ENCODE assay signal across 12 cellular contexts in genomic region chr3:12558706-12559105, GRCh38. TPM values are rescaled to one million over a fixed set of nuclear protein-coding genes. Genes with fewer than 3 reads are reported as not detected.
DNase-seq lines count a peak whose midpoint lies in the region; ATAC-seq and TF ChIP-seq lines count a peak whose summit lies in the region.
"Had no signal": no experiment of that assay in that cellular context is flagged by ENCODE, and none has a peak within 500 bp of the region (broad histone marks: within the 10 kb centered on the region; RNA-seq: fewer than 3 reads in every experiment).

No MANE protein-coding gene starts in this region.

- CTCF ChIA-PET in MCF 10A (lab: Yijun Ruan, JAX) (interaction anchor here (0.6 to 1.7 kb wide), 9 partner anchors 12 to 903 kb away, joined by 3 to 6 read pairs (median 3); partner anchors contain the start of genes MKRN2OS and RPL32), WTC11 (lab: Charles Lee) (no interaction called here)

- no peak for TF ChIP-seq CTCF in MCF 10A (IDR thresholded peaks at IDR 0.05; ENCODE audit: unreplicated experiment)
- no peak for TF ChIP-seq CTCF in breast epithelium (IDR thresholded peaks at IDR 0.05)
- no peak for TF ChIP-seq CTCF in WTC11 (IDR thresholded peaks at IDR 0.05)
- TF ChIP-seq CTCF in suprapubic skin (IDR thresholded peaks at IDR 0.05) = no peak
- TF ChIP-seq CTCF in prostate gland (IDR thresholded peaks at IDR 0.05) = no peak

- H3K27me3 ChIP-seq in breast epithelium (peaks cover 0 to 7% of the 10 kb centered on the region in 2 donors), iPS-20b (ENCODE audit: insufficient read depth, low read length) (peaks cover 3% of the 10 kb centered on the region; the same call in 1 of the 2 replicates), suprapubic skin (peaks cover 10% of the 10 kb centered on the region), prostate gland (replicated peaks; ENCODE audit: insufficient read depth) (peaks cover 8% of the 10 kb centered on the region)

- peaks cover 0 to 7% of the 10 kb centered on the region in 2 donors for H3K4me1 ChIP-seq in breast epithelium
- H3K4me1 ChIP-seq in iPS-20b (ENCODE audit: insufficient read depth, low read length) = peaks cover 19% of the 10 kb centered on the region
- peaks cover 54% of the 10 kb centered on the region for H3K4me1 ChIP-seq in suprapubic skin
- peaks cover 2% of the 10 kb centered on the region for H3K4me1 ChIP-seq in prostate gland (replicated peaks)

- no peak for TF ChIP-seq EP300 in suprapubic skin (IDR thresholded peaks at IDR 0.05)

- H3K36me3 Mint-ChIP-seq in MCF 10A (ENCODE audit: insufficient read depth, unreplicated experiment) = no peaks in the 10 kb centered on the region
- no peaks in the 10 kb centered on the region for H3K36me3 Mint-ChIP-seq in WTC11

- H3K9me3 Mint-ChIP-seq in MCF 10A (ENCODE audit: unreplicated experiment) = no peaks in the 10 kb centered on the region
- H3K9me3 Mint-ChIP-seq in WTC11 = no peaks in the 10 kb centered on the region
- H3K9me3 Mint-ChIP-seq: T-helper 1 cell treated with Interleukin-12 subunit alpha and Interleukin-12 subunit beta and Interleukin-4 antibody, amounts not matched to agents 30 μg/mL and 1 μg/mL, for 36 hours had no signal

- H3K9ac ChIP-seq in iPS-20b (ENCODE audit: low read depth, low read length) = peak overlapping the region; percentile 93; the same call in 1 of the 2 replicates

- DNase-seq in MCF 10A (ENCODE audit: unreplicated experiment) = no peak
- DNase-seq in breast epithelium (ENCODE audit: low spot score in 2 of 2) = no peak
- no peak for DNase-seq in WTC11 (ENCODE audit: low spot score)
- DNase-seq in suprapubic skin (ENCODE audit: low spot score in 2 of 2) = no peak
- DNase-seq in prostate gland (ENCODE audit: low spot score) = no peak
- DNase-seq in cerebellar nuclear complex (lab: John Stamatoyannopoulos, UW) = no peak
- DNase-seq: DMS153; NCI-H146; stimulated activated CD4-positive, alpha-beta T cell treated with anti-CD3 and anti-CD28 coated beads, Interleukin-4, amount 100 ng/mL, for 1 hour had no signal

- intact Hi-C loops in MCF 10A (cut with micrococcal nuclease) = loop anchor here (5.0 kb wide), 2 partner anchors 51 to 104 kb away; partner anchors contain the start of gene RAF1
- intact Hi-C loops in breast epithelium (cut with DNase I; ENCODE audit: low total_unique reads) = loop anchor here (5.0 kb wide), 1 partner anchor 279 kb away; no protein-coding TSS in a partner anchor
- intact Hi-C loops in prostate gland (cut with DNase I) = loop anchor here (5.0 to 10.0 kb wide), 3 partner anchors 71 to 276 kb away; partner anchors contain the start of gene RAF1

- ATAC-seq in WTC11 (no peak), HG03108 (IDR thresholded peaks at IDR 0.05; ENCODE audit: unreplicated experiment) (no peak)

- H3K9me3 ChIP-seq in breast epithelium (no peaks in the 10 kb centered on the region), iPS-20b (ENCODE audit: insufficient read depth, low read depth, low read length) (no peaks in the 10 kb centered on the region), suprapubic skin (no peaks in the 10 kb centered on the region), prostate gland (no peaks in the 10 kb centered on the region)

- WGBS in suprapubic skin = 70% methylated on average over 4 of the region's 4 CpGs
- 56% methylated on average over 4 of the region's 4 CpGs for WGBS in prostate gland

- H3K27ac Mint-ChIP-seq in MCF 10A (ENCODE audit: low read depth, unreplicated experiment) (peak overlapping the region; percentile 65), WTC11 (no peak overlapping the region)
- H3K27ac Mint-ChIP-seq: T-helper 1 cell treated with Interleukin-12 subunit alpha and Interleukin-12 subunit beta and Interleukin-4 antibody, amounts not matched to agents 30 μg/mL and 1 μg/mL, for 36 hours had no signal

- H3K4me3 Mint-ChIP-seq in MCF 10A (ENCODE audit: unreplicated experiment) = peak overlapping the region; percentile 73
- H3K4me3 Mint-ChIP-seq in WTC11 = peak overlapping the region; percentile 81

- peak overlapping the region in 1 of 3 donors; percentile 77 for H3K4me3 ChIP-seq in breast epithelium
- peak overlapping the region; percentile 98 for H3K4me3 ChIP-seq in iPS-20b (ENCODE audit: low read length)
- peak overlapping the region; percentile 97 for H3K4me3 ChIP-seq in suprapubic skin
- no peak overlapping the region for H3K4me3 ChIP-seq in prostate gland

- H3K27ac ChIP-seq in breast epithelium = no peak overlapping the region
- no peak overlapping the region for H3K27ac ChIP-seq in iPS-20b (ENCODE audit: low read length)
- no peak overlapping the region for H3K27ac ChIP-seq in suprapubic skin
- H3K27ac ChIP-seq in prostate gland = no peak overlapping the region

- H3K36me3 ChIP-seq in breast epithelium (no peaks in the 10 kb centered on the region), iPS-20b (ENCODE audit: insufficient read depth, low read depth, low read length) (no peaks in the 10 kb centered on the region), suprapubic skin (no peaks in the 10 kb centered on the region), prostate gland (no peaks in the 10 kb centered on the region)

- H3K4me1 Mint-ChIP-seq in MCF 10A (ENCODE audit: insufficient read depth, unreplicated experiment) = peaks cover 37% of the 10 kb centered on the region
- peaks cover 51% of the 10 kb centered on the region for H3K4me1 Mint-ChIP-seq in WTC11

- TF ChIP-seq POLR2A in breast epithelium (IDR thresholded peaks at IDR 0.05) = no peak
- no peak for TF ChIP-seq POLR2A in suprapubic skin (IDR thresholded peaks at IDR 0.05)
- no peak for TF ChIP-seq POLR2A in prostate gland (IDR thresholded peaks at IDR 0.05)

- POLR2A ChIA-PET in MCF 10A (lab: Yijun Ruan, JAX) (interaction anchor here (1.0 to 6.7 kb wide), 9 partner anchors 14 to 283 kb away, joined by 3 to 77 read pairs (median 16); partner anchors contain the start of genes MKRN2OS, RAF1, RPL32 and TSEN2), WTC11 (lab: Charles Lee) (no interaction called here)

- H3K27me3 Mint-ChIP-seq in MCF 10A (ENCODE audit: insufficient read depth, unreplicated experiment) (no peaks in the 10 kb centered on the region), WTC11 (ENCODE audit: low read depth) (peaks cover 12% of the 10 kb centered on the region)

- BruUV-seq in MCF 10A (replicated peaks; lab: Mats Ljungman, UMichigan) = no TSS peak

TF ChIP-seq in WTC11, 78 proteins besides CTCF, POLR2A, EP300 and RAD21 (continues in another document):
- no peak for TF ChIP-seq HMGXB4 (CRISPR knock-in tag; IDR thresholded peaks at IDR 0.05)
- no peak for TF ChIP-seq ZNF532 (CRISPR knock-in tag; IDR thresholded peaks at IDR 0.05; ENCODE audit: borderline replicate concordance)
- no peak for TF ChIP-seq JUN (CRISPR knock-in tag; IDR thresholded peaks at IDR 0.05)

RNA-seq across cellular contexts. Expression of gene MKRN2, which starts 1.8 kb away (rescaled TPM):
- 22.0 and 25.6 TPM in 2 replicates for total RNA-seq in MCF 10A (2022)
- 10 to 100 TPM; 34.7 to 37.3 (median 36.1) TPM for total RNA-seq in breast epithelium
- total RNA-seq in WTC11 (2021) = 18.2 to 20.6 TPM (median 19.6 TPM) in 3 replicates
- 10 to 100 TPM; 23.4 to 26.6 (median 24.6) TPM for total RNA-seq in suprapubic skin
- total RNA-seq in prostate gland = 10 to 100 TPM; 22.2 to 54.5 TPM

RNA-seq across cellular contexts. Expression of gene MKRN2OS, which starts 13.4 kb away (rescaled TPM):
- 0.37 and 0.47 TPM in 2 replicates for total RNA-seq in MCF 10A (2022)
- 1 to 10 TPM in 2 of 3 donors, not detected in 1; 1.0 to 3.6 TPM for total RNA-seq in breast epithelium
- 0.48 to 0.87 TPM in 2 of 3 replicates, not detected in the other for total RNA-seq in WTC11 (2021)
- 1 to 10 TPM in 3 of 4 donors, under 1 TPM in 1; 0.91 to 2.0 (median 1.6) TPM for total RNA-seq in suprapubic skin
- 1 to 10 TPM; 1.0 to 2.7 TPM for total RNA-seq in prostate gland

Comparison
In these comparisons a context has a peak if more than half of its experiments do, and no peak if none do; other contexts are left out.
1. H3K4me3 ChIP-seq: peak in iPS-20b (single experiment) and suprapubic skin (single experiment); none in prostate gland (0 of 2).